In the genomic region with DNA sequence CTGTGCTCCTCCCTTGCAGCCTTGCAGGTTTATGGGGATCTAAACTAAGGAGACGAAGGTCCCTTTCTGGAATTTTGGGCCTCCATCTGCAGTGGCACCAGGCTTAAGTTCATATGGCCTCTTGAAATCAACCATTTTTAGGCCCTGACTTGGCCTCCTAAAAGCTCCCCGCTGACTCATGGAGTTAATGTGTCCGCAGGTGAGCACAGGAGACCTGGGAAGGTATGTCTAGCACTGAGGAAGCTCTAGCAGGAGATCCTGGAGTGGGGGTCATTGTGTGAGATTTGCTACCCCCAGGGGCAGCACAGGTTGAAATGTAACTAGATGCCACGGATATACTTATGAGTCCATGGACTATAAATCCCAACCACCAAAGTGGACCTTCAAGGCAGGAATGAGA, we compare ENCODE assay signal across 26 cellular contexts.
"Had no signal": no experiment of that assay in that cellular context is flagged by ENCODE, and none has a peak within 500 bp of the region (broad histone marks: within the 10 kb centered on the region; RNA-seq: fewer than 3 reads in every experiment).

No MANE protein-coding gene starts in this region.

- ATAC-seq: activated T-helper 17 cell treated with anti-CD3 and anti-CD28 coated beads, Interleukin-2, amount 50 U/mL, for 72 hours; body of pancreas; effector memory CD8-positive, alpha-beta T cell had no signal

- H3K27me3 ChIP-seq: body of pancreas, cardiac muscle cell, esophagus squamous epithelium had no signal

- H3K9me3 ChIP-seq: body of pancreas, esophagus squamous epithelium had no signal

- H3K4me3 ChIP-seq: body of pancreas, cardiac muscle cell, coronary artery, dorsolateral prefrontal cortex, esophagus squamous epithelium had no signal

- H3K36me3 ChIP-seq: cardiac muscle cell, esophagus squamous epithelium had no signal

- H3K27ac ChIP-seq: body of pancreas, cardiac muscle cell, coronary artery, dorsolateral prefrontal cortex, esophagus squamous epithelium had no signal

- DNase-seq: activated CD4-positive, alpha-beta memory T cell treated with anti-CD3 and anti-CD28 coated beads, Interleukin-2, amount 10 ng/mL, durations not matched to agents 7 days and 5 days; activated CD4-positive, alpha-beta T cell treated with anti-CD3 and anti-CD28 coated beads for 1 hour; activated CD4-positive, alpha-beta T cell treated with anti-CD3 and anti-CD28 coated beads for 4 hours; activated CD4-positive, alpha-beta T cell treated with anti-CD3 and anti-CD28 coated beads, Interleukin-2, amount 10 ng/mL, durations not matched to agents 7 days and 5 days; activated CD4-positive, alpha-beta T cell treated with anti-CD3 and anti-CD28 coated beads, Interleukin-2, amount 50 U/mL, for 4 hours; activated CD4-positive, CD25-positive, alpha-beta regulatory T cell; activated CD8-positive, alpha-beta memory T cell treated with anti-CD3 and anti-CD28 coated beads for 24 hours; activated effector memory CD4-positive, alpha-beta T cell treated with Interleukin-2 at 50 U/mL for 16 hours; activated gamma-delta T cell treated with Interleukin-2 at 50 U/mL for 16 hours; activated naive CD4-positive, alpha-beta T cell treated with anti-CD3 and anti-CD28 coated beads, Interleukin-2, amount 50 U/mL, for 16 hours; activated naive CD4-positive, alpha-beta T cell treated with Interleukin-2 at 50 U/mL for 16 hours; activated T-cell treated with anti-CD3 and anti-CD28 coated beads, Interleukin-2, amount 50 U/mL, for 4 hours; amniotic stem cell; aorta; body of pancreas; dorsolateral prefrontal cortex; effector CD4-positive, alpha-beta T cell; effector memory CD8-positive, alpha-beta T cell; erythroblast; esophagus squamous epithelium; foreskin melanocyte; head of caudate nucleus; T-helper 2 cell had no signal

- H3K4me1 ChIP-seq: body of pancreas, esophagus squamous epithelium had no signal
